In the genomic region with DNA sequence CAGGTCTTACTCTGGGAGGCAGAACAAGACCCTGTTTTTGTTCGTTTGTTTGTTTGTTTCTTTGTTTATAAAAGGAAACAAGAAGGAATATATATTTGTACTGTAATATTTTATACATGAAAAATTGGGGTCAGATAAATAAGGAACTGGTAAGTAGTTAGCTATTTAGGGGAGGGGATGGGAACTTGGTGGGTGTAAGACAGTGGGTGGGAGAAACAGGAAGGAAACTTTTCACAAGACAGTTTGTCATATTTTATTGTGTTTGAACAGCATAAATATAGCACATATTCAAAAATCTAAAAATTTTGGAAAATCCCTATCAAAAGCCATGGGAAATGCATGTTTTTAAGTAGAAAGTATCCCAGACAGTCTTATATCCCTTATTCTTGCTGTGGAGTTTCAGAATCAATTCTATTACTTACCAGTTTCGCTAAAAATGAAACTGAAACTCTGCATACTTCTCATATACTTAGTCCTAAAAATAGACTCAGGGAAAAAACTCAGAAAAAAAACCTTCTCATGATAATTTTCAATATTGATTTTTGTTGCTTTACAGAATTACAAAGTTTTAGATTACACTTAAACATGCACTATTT, we compare ENCODE assay signal across 9 cellular contexts. TPM values are rescaled to one million over a fixed set of nuclear protein-coding genes. Genes with fewer than 3 reads are reported as not detected.
A peak's percentile ranks its signal among the peaks of the same experiment; 100 is the strongest.
DNase-seq lines count a peak whose midpoint lies in the region; ATAC-seq, FAIRE-seq and TF ChIP-seq lines count a peak whose summit lies in the region.
"Had no signal": no experiment of that assay in that cellular context is flagged by ENCODE, and none has a peak within 500 bp of the region (broad histone marks: within the 10 kb centered on the region; RNA-seq: fewer than 3 reads in every experiment).

No MANE protein-coding gene starts in this region.

- TF ChIP-seq CTCF in heart right ventricle (IDR thresholded peaks at IDR 0.05) (no peak), astrocyte (IDR thresholded peaks at IDR 0.05; ENCODE audit: insufficient read depth, low read depth, low read length) (no peak), dorsolateral prefrontal cortex (IDR thresholded peaks at IDR 0.05 in 54 of 56, conservative IDR thresholded peaks at IDR 0.05 in 2 of 56; ENCODE audit: low read depth in 1 of 56, partially characterized antibody in 56 of 56) (no peak)

- no peak overlapping the region for H2AFZ ChIP-seq in astrocyte (ENCODE audit: low read depth, low read length)

- H3K4me1 ChIP-seq in heart right ventricle, result peaks cover 0 to 49% (median 3%) of the 10 kb centered on the region in 9 donors
- no peaks in the 10 kb centered on the region for H3K4me1 ChIP-seq in astrocyte (ENCODE audit: insufficient read depth, low read length)

- no peaks in the 10 kb centered on the region for H3K79me2 ChIP-seq in astrocyte (ENCODE audit: insufficient read depth, low read length)

- WGBS in heart right ventricle, 2 donors, result 30 to 42% methylated on average over 2 of the region's 2 CpGs

- H3K36me3 Mint-ChIP-seq in astrocyte (ENCODE audit: low read depth, unreplicated experiment), result no peaks in the 10 kb centered on the region
- peaks cover 8 to 13% of the 10 kb centered on the region in 2 donors for H3K36me3 Mint-ChIP-seq in stimulated activated naive B cell treated with anti-CD40 and anti-IgM and Interleukin-4, amounts not matched to agents 10 μg/mL and 1 μg/mL and 100 μg/mL, for 72 hours

- H3K9me3 ChIP-seq in heart right ventricle (peaks cover 0 to 18% (median 0%) of the 10 kb centered on the region in 11 donors), astrocyte (ENCODE audit: insufficient read depth, low read depth, low read length) (no peaks in the 10 kb centered on the region)

- H3K9ac ChIP-seq in astrocyte (ENCODE audit: low read length), result no peak overlapping the region

- no peak overlapping the region for H3K4me2 ChIP-seq in astrocyte (ENCODE audit: low read length)

- no peaks in the 10 kb centered on the region for H4K20me1 ChIP-seq in astrocyte (ENCODE audit: insufficient read depth, low read length)

- H3K27ac ChIP-seq in heart right ventricle (peak overlapping the region in 6 of 10 donors; percentile 24 to 73 (median 60)), astrocyte (ENCODE audit: low read depth, low read length) (no peak overlapping the region), dorsolateral prefrontal cortex (peak overlapping the region in 8 of 59 donors; percentile 5 to 57 (median 26))
- H3K27ac ChIP-seq: VCaP had no signal

- H3K36me3 ChIP-seq in heart right ventricle, result no peaks in the 10 kb centered on the region
- no peaks in the 10 kb centered on the region for H3K36me3 ChIP-seq in astrocyte (ENCODE audit: insufficient read depth, low read length)

- H3K27me3 ChIP-seq in heart right ventricle (no peaks in the 10 kb centered on the region), astrocyte (ENCODE audit: insufficient read depth, low read length) (no peaks in the 10 kb centered on the region), dorsolateral prefrontal cortex (no peaks in the 10 kb centered on the region)

- DNase-seq in heart right ventricle (no peak), left ventricle myocardium superior (no peak), astrocyte (ENCODE audit: low read depth) (no peak), AG08396 (ENCODE audit: low spot score) (no peak), glomerular visceral epithelial cell (ENCODE audit: extremely low spot score) (no peak), dorsolateral prefrontal cortex (no peak)
- DNase-seq in stimulated activated naive B cell treated with anti-CD40 and anti-IgM and Interleukin-4, amounts not matched to agents 10 μg/mL and 1 μg/mL and 100 μg/mL, for 72 hours, result no peak

- peaks cover 17% of the 10 kb centered on the region for H3K4me1 Mint-ChIP-seq in astrocyte (ENCODE audit: low read depth, unreplicated experiment)
- H3K4me1 Mint-ChIP-seq in stimulated activated naive B cell treated with anti-CD40 and anti-IgM and Interleukin-4, amounts not matched to agents 10 μg/mL and 1 μg/mL and 100 μg/mL, for 72 hours, result peaks cover 23 to 48% of the 10 kb centered on the region in 2 donors

- peak in 2 of 8 donors; percentile 29 to 56 for ATAC-seq in heart right ventricle
- ATAC-seq in left ventricle myocardium superior, result no peak
- peak; percentile 86 for ATAC-seq in HG03196 (IDR thresholded peaks at IDR 0.05; ENCODE audit: unreplicated experiment)
- peak; percentile 61 to 67 for ATAC-seq in stimulated activated naive B cell treated with anti-CD40 and anti-IgM and Interleukin-4, amounts not matched to agents 10 μg/mL and 1 μg/mL and 100 μg/mL, for 72 hours (replicated peaks)

- intact Hi-C loops in heart right ventricle (cut with DNase I) (no loop called here), left ventricle myocardium superior (cut with micrococcal nuclease) (no loop called here), dorsolateral prefrontal cortex (cut with DNase I) (no loop called here)

- H3K4me3 ChIP-seq in heart right ventricle (peak overlapping the region in 7 of 10 donors; percentile 6 to 39 (median 21)), astrocyte (ENCODE audit: insufficient read depth, low read depth, low read length) (no peak overlapping the region), dorsolateral prefrontal cortex (peak overlapping the region in 10 of 59 donors; percentile 1 to 26 (median 4))

- peak overlapping the region; percentile 94 for H3K27ac Mint-ChIP-seq in astrocyte (ENCODE audit: unreplicated experiment)
- peak overlapping the region; percentile 79 for H3K27ac Mint-ChIP-seq in stimulated activated naive B cell treated with anti-CD40 and anti-IgM and Interleukin-4, amounts not matched to agents 10 μg/mL and 1 μg/mL and 100 μg/mL, for 72 hours

- H3K27me3 Mint-ChIP-seq in astrocyte (ENCODE audit: low read depth, unreplicated experiment), result no peaks in the 10 kb centered on the region
- no peaks in the 10 kb centered on the region for H3K27me3 Mint-ChIP-seq in stimulated activated naive B cell treated with anti-CD40 and anti-IgM and Interleukin-4, amounts not matched to agents 10 μg/mL and 1 μg/mL and 100 μg/mL, for 72 hours

- peaks cover 10% of the 10 kb centered on the region for H3K9me3 Mint-ChIP-seq in astrocyte (ENCODE audit: unreplicated experiment)
- peaks cover 9 to 12% of the 10 kb centered on the region in 2 donors for H3K9me3 Mint-ChIP-seq in stimulated activated naive B cell treated with anti-CD40 and anti-IgM and Interleukin-4, amounts not matched to agents 10 μg/mL and 1 μg/mL and 100 μg/mL, for 72 hours

- no peak overlapping the region for H3K4me3 Mint-ChIP-seq in astrocyte (ENCODE audit: unreplicated experiment)
- H3K4me3 Mint-ChIP-seq in stimulated activated naive B cell treated with anti-CD40 and anti-IgM and Interleukin-4, amounts not matched to agents 10 μg/mL and 1 μg/mL and 100 μg/mL, for 72 hours, result peak overlapping the region; percentile 39

- FAIRE-seq in astrocyte (lab: Jason Lieb, UNC), result no peak

RNA-seq across cellular contexts. Expression of gene RASGEF1B, which starts 22.3 kb away (rescaled TPM):
- total RNA-seq in heart right ventricle (1 to 10 TPM; 2.4 to 8.1 (median 3.4) TPM), left ventricle myocardium superior (2.1 TPM), astrocyte (0.77 and 1.5 TPM in 2 replicates), dorsolateral prefrontal cortex (10 to 100 TPM in 118 of 120 experiments, 1 to 10 TPM in 2; 8.3 to 27.8 (median 17.8) TPM)
- 1 to 10 TPM; 1.3 to 3.5 TPM for polyA plus RNA-seq in heart right ventricle
